11 cellular contexts compared by ENCODE assay signal in the genomic region with DNA sequence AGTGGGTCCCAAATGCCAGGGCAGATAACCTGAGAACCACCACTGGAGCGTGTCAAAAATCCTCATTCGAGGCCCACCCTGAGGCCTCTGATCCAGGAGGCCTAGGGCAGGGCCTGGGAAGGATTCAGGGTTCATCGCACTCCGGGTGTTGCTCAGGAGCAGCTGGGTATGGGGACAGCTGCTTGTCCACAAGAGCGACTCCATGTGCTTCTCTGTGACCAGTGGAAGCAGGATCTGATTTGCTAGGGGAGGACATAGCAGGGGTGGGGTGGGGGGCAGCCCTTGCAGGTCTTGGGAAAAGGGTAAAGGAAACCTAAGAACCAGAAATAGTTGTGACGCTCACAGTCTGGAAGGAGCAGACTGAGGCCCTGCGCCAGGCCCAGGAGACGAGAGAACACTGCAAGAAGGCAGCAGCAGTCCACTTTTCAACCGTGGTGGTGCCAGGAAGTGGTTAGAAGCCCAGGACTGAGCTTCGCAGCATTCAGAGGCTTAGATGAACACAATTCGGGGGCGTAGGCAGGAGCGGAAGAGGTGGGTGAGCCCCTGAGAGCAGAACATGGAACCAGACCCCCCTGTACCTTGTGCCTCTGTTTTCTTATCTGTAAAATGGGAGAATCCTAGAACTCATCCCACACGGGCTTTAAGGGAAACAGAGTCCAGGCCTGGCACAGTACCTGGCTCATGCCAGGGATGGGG. TPM values are rescaled to one million over a fixed set of nuclear protein-coding genes. Genes with fewer than 3 reads are reported as not detected.
DNase-seq lines count a peak whose midpoint lies in the region; ATAC-seq, FAIRE-seq and TF ChIP-seq lines count a peak whose summit lies in the region.
"Had no signal": no experiment of that assay in that cellular context is flagged by ENCODE, and none has a peak within 500 bp of the region (broad histone marks: within the 10 kb centered on the region; RNA-seq: fewer than 3 reads in every experiment).

No MANE protein-coding gene starts in this region.

- no peaks in the 10 kb centered on the region for H3K9me3 ChIP-seq in WERI-Rb-1 (ENCODE audit: severe bottlenecking)

- no peak overlapping the region for H3K4me3 ChIP-seq in WERI-Rb-1 (ENCODE audit: low read depth, low read length)
- H3K4me3 ChIP-seq: neural progenitor cell had no signal

- H3K27me3 ChIP-seq in WERI-Rb-1 (ENCODE audit: insufficient read depth, low read depth, severe bottlenecking) = no peaks in the 10 kb centered on the region
- H3K27me3 ChIP-seq: neural progenitor cell had no signal

- no peak for TF ChIP-seq CTCF in WERI-Rb-1 (IDR thresholded peaks at IDR 0.05; ENCODE audit: low read depth, low read length)

- peak overlapping the region; percentile 53 for H3K27ac ChIP-seq in WERI-Rb-1
- peak overlapping the region; percentile 39 for H3K27ac ChIP-seq in cingulate gyrus (ENCODE audit: low read depth, low read length)
- H3K27ac ChIP-seq: neural progenitor cell had no signal

- FAIRE-seq in GM19239 (lab: Jason Lieb, UNC) = peak; percentile 79
- FAIRE-seq: bronchial epithelial cell had no signal

- no peak for ATAC-seq in HG03097 (IDR thresholded peaks at IDR 0.05; ENCODE audit: low FRiP score, unreplicated experiment)

- DNase-seq in GM19239 (ENCODE audit: insufficient read length, low spot score) (no peak), WERI-Rb-1 (no peak), NCI-H748 treated with DMSO at 0.1 percent for 48 hours (lab: John Stamatoyannopoulos, UW) (no peak), AG20443 (ENCODE audit: low spot score) (no peak), dermis blood vessel endothelial cell (no peak)
- DNase-seq in stimulated activated CD4-positive, alpha-beta T cell treated with anti-CD3 and anti-CD28 coated beads, Interleukin-4, amount 100 ng/mL, for 24 hours = peak; percentile 8
- DNase-seq: NCI-H1930 had no signal

- no peaks in the 10 kb centered on the region for H3K36me3 ChIP-seq in WERI-Rb-1
- H3K36me3 ChIP-seq: neural progenitor cell had no signal

RNA-seq across cellular contexts. Expression of a gene that starts 33.7 kb away (rescaled TPM):
- 24.0 and 41.3 TPM in 2 replicates for total RNA-seq in dermis blood vessel endothelial cell
